22 cellular contexts compared by ENCODE assay signal in the genomic region with DNA sequence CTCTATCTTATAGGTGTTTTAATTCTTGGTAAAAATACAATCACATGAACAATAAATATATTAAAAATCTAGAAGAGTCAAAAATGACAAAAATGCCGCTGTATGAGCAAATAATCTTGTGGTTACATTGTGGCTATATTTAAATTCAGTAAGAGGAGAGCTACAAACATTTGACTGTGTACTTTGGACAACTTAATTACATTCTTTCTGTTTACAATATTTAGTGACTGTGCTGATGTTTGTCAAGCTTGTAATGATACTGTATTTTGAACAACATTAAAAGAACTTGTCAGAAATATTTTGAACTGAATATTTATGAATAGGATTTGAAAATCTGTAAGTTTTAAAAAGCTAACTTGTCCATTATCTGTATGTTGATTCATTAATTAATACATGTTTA.
"Had no signal": no experiment of that assay in that cellular context is flagged by ENCODE, and none has a peak within 500 bp of the region (broad histone marks: within the 10 kb centered on the region; RNA-seq: fewer than 3 reads in every experiment).

No MANE protein-coding gene starts in this region.

- H3K27ac Mint-ChIP-seq: activated CD8-positive, alpha-beta T cell treated with anti-CD3 and anti-CD28 coated beads for 36 hours; activated naive CD4-positive, alpha-beta T cell treated with anti-CD3 and anti-CD28 coated beads, Interleukin-2, amount 10 ng/mL, durations not matched to agents 7 days and 5 days; activated naive CD8-positive, alpha-beta T cell treated with anti-CD3 and anti-CD28 coated beads for 36 hours; activated T-cell treated with anti-CD3 and anti-CD28 coated beads, Interleukin-2, amount 50 U/mL, for 72 hours; activated T-helper 2 cell treated with anti-CD3 and anti-CD28 coated beads, Interferon-gamma antibody, Interleukin-2, Interleukin-4, amounts not matched to agents 10 μg/mL and 5 μg/mL and 100 μg/mL, durations not matched to agents 14 hours and 24 hours and 36 hours; T-helper 2 cell treated with Interferon-gamma antibody and Interleukin-4, amounts not matched to agents 5 μg/mL and 100 μg/mL, for 36 hours had no signal

- H3K36me3 ChIP-seq: brain microvascular endothelial cell, MG63, SJSA1 had no signal

- H3K4me1 ChIP-seq: SJSA1 had no signal

- H3K27me3 Mint-ChIP-seq: activated CD8-positive, alpha-beta T cell treated with anti-CD3 and anti-CD28 coated beads for 36 hours; activated naive CD4-positive, alpha-beta T cell treated with anti-CD3 and anti-CD28 coated beads, Interleukin-2, amount 10 ng/mL, durations not matched to agents 7 days and 5 days; activated naive CD8-positive, alpha-beta T cell treated with anti-CD3 and anti-CD28 coated beads for 36 hours had no signal

- H3K9me3 ChIP-seq: MG63, SJSA1 had no signal

- H3K4me1 Mint-ChIP-seq: activated naive CD4-positive, alpha-beta T cell treated with anti-CD3 and anti-CD28 coated beads, Interleukin-2, amount 10 ng/mL, durations not matched to agents 7 days and 5 days; activated naive CD8-positive, alpha-beta T cell treated with anti-CD3 and anti-CD28 coated beads for 36 hours had no signal

- H3K4me3 ChIP-seq: MG63, SJSA1 had no signal

- H3K36me3 Mint-ChIP-seq: activated naive CD4-positive, alpha-beta T cell treated with anti-CD3 and anti-CD28 coated beads, Interleukin-2, amount 10 ng/mL, durations not matched to agents 7 days and 5 days; activated naive CD8-positive, alpha-beta T cell treated with anti-CD3 and anti-CD28 coated beads for 36 hours had no signal

- DNase-seq: activated CD4-positive, alpha-beta T cell treated with anti-CD3 and anti-CD28 coated beads for 4 hours; activated CD8-positive, alpha-beta memory T cell treated with anti-CD3 and anti-CD28 coated beads, Interleukin-2, amount 50 U/mL, for 4 hours; activated CD8-positive, alpha-beta T cell treated with anti-CD3 and anti-CD28 coated beads for 36 hours; activated gamma-delta T cell treated with Interleukin-2 at 50 U/mL for 16 hours; activated naive CD4-positive, alpha-beta T cell treated with anti-CD3 and anti-CD28 coated beads, Interleukin-2, amount 10 ng/mL, durations not matched to agents 7 days and 5 days; activated naive CD8-positive, alpha-beta T cell treated with anti-CD3 and anti-CD28 coated beads for 36 hours; activated T-cell treated with anti-CD3 and anti-CD28 coated beads, Interleukin-2, amount 50 U/mL, for 72 hours; brain microvascular endothelial cell; cerebellar nuclear complex; MG63; MV-4-11; NCI-H1694; NCI-H524 treated with DMSO at 0.1 percent for 48 hours; Right ventricle myocardium superior; RPMI8226; SW 1271 had no signal

- ATAC-seq: activated CD4-positive, CD25-positive, alpha-beta regulatory T cell treated with anti-CD3 and anti-CD28 coated beads, Interleukin-2, amount 50 U/mL, for 24 hours; activated CD8-positive, alpha-beta T cell treated with anti-CD3 and anti-CD28 coated beads for 36 hours; activated T-cell treated with anti-CD3 and anti-CD28 coated beads, Interleukin-2, amount 50 U/mL, for 72 hours; Panc1; SK-N-SH treated with all-trans-retinoic acid at 6 μM for 48 hours had no signal

- H3K4me3 Mint-ChIP-seq: activated CD8-positive, alpha-beta T cell treated with anti-CD3 and anti-CD28 coated beads for 36 hours; activated naive CD4-positive, alpha-beta T cell treated with anti-CD3 and anti-CD28 coated beads, Interleukin-2, amount 10 ng/mL, durations not matched to agents 7 days and 5 days; activated naive CD8-positive, alpha-beta T cell treated with anti-CD3 and anti-CD28 coated beads for 36 hours; activated T-cell treated with anti-CD3 and anti-CD28 coated beads, Interleukin-2, amount 50 U/mL, for 72 hours; T-helper 2 cell treated with Interferon-gamma antibody and Interleukin-4, amounts not matched to agents 5 μg/mL and 100 μg/mL, for 36 hours had no signal

- H3K27me3 ChIP-seq: brain microvascular endothelial cell, MG63, SJSA1 had no signal

- H3K27ac ChIP-seq: brain microvascular endothelial cell, SJSA1 had no signal
